ENCODE assay signal across 7 cellular contexts in genomic region chr3:87558482-87558881, GRCh38.
"Had no signal": no experiment of that assay in that cellular context is flagged by ENCODE, and none has a peak within 500 bp of the region (broad histone marks: within the 10 kb centered on the region; RNA-seq: fewer than 3 reads in every experiment).

No MANE protein-coding gene starts in this region.

- H3K9me3 Mint-ChIP-seq: IgD-negative memory B cell had no signal

- H3K27me3 Mint-ChIP-seq: IgD-negative memory B cell had no signal

- H3K27ac ChIP-seq: HL-60 had no signal

- H3K27ac Mint-ChIP-seq: IgD-negative memory B cell had no signal

- FAIRE-seq: HepG2, HTR-8/SVneo had no signal

- DNase-seq: IMR-90, KBM-7, KG1 had no signal

- ATAC-seq: HepG2 had no signal

- H3K36me3 Mint-ChIP-seq: IgD-negative memory B cell had no signal

- H3K4me3 Mint-ChIP-seq: IgD-negative memory B cell had no signal

- H3K4me1 Mint-ChIP-seq: IgD-negative memory B cell had no signal
